In the genomic region with DNA sequence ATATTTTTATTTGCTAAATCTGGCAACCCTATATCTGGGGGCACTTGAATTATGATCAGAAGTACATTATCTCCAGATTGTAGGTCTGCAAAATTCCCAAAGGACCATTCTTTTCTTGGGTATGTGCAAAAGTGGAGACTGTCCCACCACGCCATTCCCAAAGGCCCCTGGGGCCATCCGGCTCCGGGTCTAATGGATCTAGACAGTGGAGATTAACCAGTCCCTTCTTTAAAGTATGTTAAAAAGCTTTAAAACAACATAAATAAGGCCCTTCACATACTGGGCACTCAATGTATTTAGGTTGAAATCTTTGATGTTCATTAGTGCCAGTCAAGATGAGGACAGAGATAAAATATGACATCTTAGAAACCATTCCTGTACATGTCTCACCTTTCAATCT, we compare ENCODE assay signal across 1 cellular context.
A peak's percentile ranks its signal among the peaks of the same experiment; 100 is the strongest.
TF ChIP-seq lines count a peak whose summit lies in the region.

No MANE protein-coding gene starts in this region.

TF ChIP-seq in K562, 482 proteins besides CTCF, POLR2A, EP300 and RAD21 (continued from another document):
- TF ChIP-seq, protein P1, sequence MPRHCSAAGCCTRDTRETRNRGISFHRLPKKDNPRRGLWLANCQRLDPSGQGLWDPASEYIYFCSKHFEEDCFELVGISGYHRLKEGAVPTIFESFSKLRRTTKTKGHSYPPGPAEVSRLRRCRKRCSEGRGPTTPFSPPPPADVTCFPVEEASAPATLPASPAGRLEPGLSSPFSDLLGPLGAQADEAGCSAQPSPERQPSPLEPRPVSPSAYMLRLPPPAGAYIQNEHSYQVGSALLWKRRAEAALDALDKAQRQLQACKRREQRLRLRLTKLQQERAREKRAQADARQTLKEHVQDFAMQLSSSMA (CRISPR knock-in tag; IDR thresholded peaks at IDR 0.05): no peak
- TF ChIP-seq, protein P2, sequence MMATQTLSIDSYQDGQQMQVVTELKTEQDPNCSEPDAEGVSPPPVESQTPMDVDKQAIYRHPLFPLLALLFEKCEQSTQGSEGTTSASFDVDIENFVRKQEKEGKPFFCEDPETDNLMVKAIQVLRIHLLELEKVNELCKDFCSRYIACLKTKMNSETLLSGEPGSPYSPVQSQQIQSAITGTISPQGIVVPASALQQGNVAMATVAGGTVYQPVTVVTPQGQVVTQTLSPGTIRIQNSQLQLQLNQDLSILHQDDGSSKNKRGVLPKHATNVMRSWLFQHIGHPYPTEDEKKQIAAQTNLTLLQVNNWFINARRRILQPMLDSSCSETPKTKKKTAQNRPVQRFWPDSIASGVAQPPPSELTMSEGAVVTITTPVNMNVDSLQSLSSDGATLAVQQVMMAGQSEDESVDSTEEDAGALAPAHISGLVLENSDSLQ (IDR thresholded peaks at IDR 0.05): peak; percentile 13; the same call in 1 of the 2 replicates
